ENCODE assay signal across 30 cellular contexts in genomic region chr1:192057766-192058165, GRCh38.
"Had no signal": no experiment of that assay in that cellular context is flagged by ENCODE, and none has a peak within 500 bp of the region (broad histone marks: within the 10 kb centered on the region; RNA-seq: fewer than 3 reads in every experiment).

No MANE protein-coding gene starts in this region.

- H3K36me3 ChIP-seq: ascending aorta, cardiac muscle cell, WERI-Rb-1 had no signal

- H3K4me3 ChIP-seq: ascending aorta, cardiac muscle cell had no signal

- H3K27me3 ChIP-seq: ascending aorta, cardiac muscle cell had no signal

- H3K9me3 ChIP-seq: ascending aorta had no signal

- ATAC-seq: activated CD4-positive, alpha-beta T cell treated with anti-CD3 and anti-CD28 coated beads for 36 hours; activated CD4-positive, CD25-positive, alpha-beta regulatory T cell treated with anti-CD3 and anti-CD28 coated beads, Interleukin-2, amount 50 U/mL, for 24 hours; activated CD8-positive, alpha-beta memory T cell treated with anti-CD3 and anti-CD28 coated beads, Interleukin-2, amount 10 ng/mL, durations not matched to agents 7 days and 5 days; activated CD8-positive, alpha-beta T cell treated with anti-CD3 and anti-CD28 coated beads, Interleukin-2, amount 10 ng/mL, durations not matched to agents 7 days and 5 days; activated naive CD8-positive, alpha-beta T cell treated with anti-CD3 and anti-CD28 coated beads, Interleukin-2, amount 50 U/mL, for 24 hours; WTC11 had no signal

- FAIRE-seq: bronchial epithelial cell had no signal

- H3K27ac ChIP-seq: ascending aorta, cardiac muscle cell, WERI-Rb-1 had no signal

- DNase-seq: activated CD4-positive, alpha-beta memory T cell treated with anti-CD3 and anti-CD28 coated beads, Interleukin-2, amount 10 ng/mL, durations not matched to agents 7 days and 5 days; activated CD4-positive, alpha-beta T cell treated with anti-CD3 and anti-CD28 coated beads for 1 hour; activated CD4-positive, alpha-beta T cell treated with anti-CD3 and anti-CD28 coated beads for 36 hours; activated CD4-positive, alpha-beta T cell treated with anti-CD3 and anti-CD28 coated beads for 48 hours; activated CD4-positive, alpha-beta T cell treated with anti-CD3 and anti-CD28 coated beads, Interleukin-2, amount 10 ng/mL, durations not matched to agents 7 days and 5 days; activated CD4-positive, alpha-beta T cell treated with anti-CD3 and anti-CD28 coated beads, Interleukin-2, amount 50 U/mL, for 48 hours; activated CD4-positive, CD25-positive, alpha-beta regulatory T cell; activated CD8-positive, alpha-beta memory T cell treated with anti-CD3 and anti-CD28 coated beads for 24 hours; activated CD8-positive, alpha-beta memory T cell treated with anti-CD3 and anti-CD28 coated beads, Interleukin-2, amount 10 ng/mL, durations not matched to agents 7 days and 5 days; activated CD8-positive, alpha-beta memory T cell treated with anti-CD3 and anti-CD28 coated beads, Interleukin-2, amount 50 U/mL, for 48 hours; activated CD8-positive, alpha-beta T cell treated with anti-CD3 and anti-CD28 coated beads, Interleukin-2, amount 10 ng/mL, durations not matched to agents 7 days and 5 days; activated effector memory CD4-positive, alpha-beta T cell treated with Interleukin-2 at 50 U/mL for 16 hours; activated gamma-delta T cell; activated naive CD4-positive, alpha-beta T cell treated with Interleukin-2 at 50 U/mL for 16 hours; activated naive CD8-positive, alpha-beta T cell treated with anti-CD3 and anti-CD28 coated beads, Interleukin-2, amount 10 ng/mL, durations not matched to agents 7 days and 5 days; activated naive CD8-positive, alpha-beta T cell treated with anti-CD3 and anti-CD28 coated beads, Interleukin-2, amount 50 U/mL, for 24 hours; activated T-cell treated with anti-CD3 and anti-CD28 coated beads, Interleukin-2, amount 50 U/mL, for 24 hours; activated T-cell treated with anti-CD3 and anti-CD28 coated beads, Interleukin-2, amount 50 U/mL, for 48 hours; amygdala; anterior cingulate cortex; central memory CD4-positive, alpha-beta T cell; T-helper 1 cell; T-helper 2 cell; T-helper 9 cell; WERI-Rb-1 had no signal
